In genomic region chr14:99320105-99320572, GRCh38 we compare ENCODE assay signal across 9 cellular contexts. TPM values are rescaled to one million over a fixed set of nuclear protein-coding genes. Genes with fewer than 3 reads are reported as not detected.
DNase-seq lines count a peak whose midpoint lies in the region; ATAC-seq and TF ChIP-seq lines count a peak whose summit lies in the region.
"Had no signal": no experiment of that assay in that cellular context is flagged by ENCODE, and none has a peak within 500 bp of the region (broad histone marks: within the 10 kb centered on the region; RNA-seq: fewer than 3 reads in every experiment).

No MANE protein-coding gene starts in this region.

- ATAC-seq in GM19463 (IDR thresholded peaks at IDR 0.05; ENCODE audit: unreplicated experiment) = peak; percentile 86

- no peaks in the 10 kb centered on the region for H4K20me1 ChIP-seq in PC-9 (ENCODE audit: insufficient read depth)

- H3K36me3 ChIP-seq in PC-9 (ENCODE audit: low read depth) = no peaks in the 10 kb centered on the region

- BruUV-seq in PC-9 (replicated peaks; lab: Mats Ljungman, UMichigan) = no TSS peak

- H3K27ac ChIP-seq in PC-9 = no peak overlapping the region
- H3K27ac ChIP-seq: SK-N-MC had no signal

- intact Hi-C loops in PC-9 (cut with micrococcal nuclease; ENCODE audit: unreplicated experiment) = no loop called here
- intact Hi-C loops in head of caudate nucleus (cut with DNase I) = no loop called here

- CTCF ChIA-PET in PC-9 (lab: Charles Lee) = interaction anchor here (0.6 to 0.7 kb wide), 3 partner anchors 16 to 972 kb away, joined by 4 to 9 read pairs (median 5); no protein-coding TSS in a partner anchor

- H3K4me1 ChIP-seq in PC-9 (replicated peaks; ENCODE audit: insufficient read depth) = no peaks in the 10 kb centered on the region

- H3K9me2 ChIP-seq in PC-9 (ENCODE audit: insufficient read depth) = no peaks in the 10 kb centered on the region

- no peak overlapping the region for H3K4me2 ChIP-seq in PC-9

- no peaks in the 10 kb centered on the region for H3F3A ChIP-seq in PC-9 (ENCODE audit: insufficient read depth, low read depth)

- no peak overlapping the region for H2AFZ ChIP-seq in PC-9

- H3K4me3 ChIP-seq in PC-9 = no peak overlapping the region
- H3K4me3 ChIP-seq: SK-N-MC had no signal

- TF ChIP-seq CTCF in PC-9 (conservative IDR thresholded peaks at IDR 0.05) = peak; percentile 82

- DNase-seq in CMK (ENCODE audit: low read depth) = peak; percentile 34
- DNase-seq in HUDEP-2 (lab: John Stamatoyannopoulos, UW; ENCODE audit: unreplicated experiment in 76 of 76) = peak in 67 of 76 experiments; percentile 1 to 66 (median 36)
- peak in 1 of 2 experiments; percentile 21 for DNase-seq in PC-9
- peak; percentile 47 to 59 for DNase-seq in activated T-helper 1 cell treated with anti-CD3 and anti-CD28 coated beads, Interleukin-2, amount 50 U/mL, for 16 hours (ENCODE audit: low read depth in 1 of 2, low spot score in 1 of 2)
- DNase-seq in head of caudate nucleus = peak in 31 of 42 donors; percentile 9 to 73 (median 50)
- DNase-seq in stimulated activated CD4-positive, alpha-beta T cell treated with anti-CD3 and anti-CD28 coated beads, Interleukin-12 subunit alpha, Interleukin-12 subunit beta, amount 100 ng/mL, for 4 hours = peak; percentile 63
- no peak for DNase-seq in occipital lobe (lab: John Stamatoyannopoulos, UW)

- H3K79me2 ChIP-seq in PC-9 (ENCODE audit: low read depth) = no peaks in the 10 kb centered on the region

- no peaks in the 10 kb centered on the region for H3K9me3 ChIP-seq in PC-9 (ENCODE audit: insufficient read depth, low read depth)

- H3K27me3 ChIP-seq in PC-9 (ENCODE audit: insufficient read depth, low read depth) = peaks cover 6% of the 10 kb centered on the region; the same call in 1 of the 2 replicates

- POLR2A ChIA-PET in PC-9 (lab: Charles Lee; ENCODE audit: unreplicated experiment) = no interaction called here

RNA-seq across cellular contexts. Expression of gene BCL11B, which starts 48.1 kb away (rescaled TPM):
- total RNA-seq in PC-9 (2021) (not detected in 2 replicates), occipital lobe (27.0 TPM)

Comparison
In these comparisons a context has a peak if more than half of its experiments do, and no peak if none do; other contexts are left out.
1. RNA of gene BCL11B, which starts 48.1 kb away (total RNA-seq): 27.0 TPM in occipital lobe (single experiment); not detected in PC-9; every median in the first group is over 10 times any median in the second.